11 cellular contexts compared by ENCODE assay signal in the genomic region with DNA sequence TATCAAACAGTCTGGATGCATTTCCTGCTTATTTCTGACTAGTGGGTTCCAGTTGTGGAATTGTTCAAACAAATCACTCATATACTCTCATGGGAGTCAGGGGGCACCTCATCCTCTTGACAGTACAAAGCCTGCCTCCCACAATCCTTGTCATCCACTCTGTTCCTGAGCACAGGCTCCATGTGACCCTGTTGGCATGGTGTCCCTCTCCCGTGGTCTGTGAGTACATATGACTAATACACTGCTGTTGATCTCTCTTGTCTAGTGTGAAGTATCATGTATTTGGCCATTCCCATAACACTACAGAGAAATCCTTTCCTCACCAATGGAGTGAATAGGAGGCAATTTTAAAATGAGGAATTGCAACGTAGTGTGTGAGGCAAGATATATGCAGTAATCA.
DNase-seq lines count a peak whose midpoint lies in the region; ATAC-seq, FAIRE-seq and TF ChIP-seq lines count a peak whose summit lies in the region.
"Had no signal": no experiment of that assay in that cellular context is flagged by ENCODE, and none has a peak within 500 bp of the region (broad histone marks: within the 10 kb centered on the region; RNA-seq: fewer than 3 reads in every experiment).

No MANE protein-coding gene starts in this region.

- peaks cover 15% of the 10 kb centered on the region for H3K9me3 Mint-ChIP-seq in HFFc6
- H3K9me3 Mint-ChIP-seq: activated T-cell treated with anti-CD3 and anti-CD28 coated beads, Interleukin-2, amount 50 U/mL, for 24 hours had no signal

- no peak for TF ChIP-seq EP300 in suprapubic skin (IDR thresholded peaks at IDR 0.05)

- H3K27ac ChIP-seq in brain microvascular endothelial cell, result peak overlapping the region; percentile 68
- H3K27ac ChIP-seq in right atrium auricular region, result peak overlapping the region in 1 of 2 donors; percentile 12
- H3K27ac ChIP-seq in suprapubic skin, result peak overlapping the region; percentile 57
- H3K27ac ChIP-seq in small intestine (ENCODE audit: low read depth in 1 of 2, low read length in 1 of 2), result peak overlapping the region in 1 of 2 donors; percentile 21

- peaks cover 6% of the 10 kb centered on the region; the same call in 1 of the 2 replicates for H3K27me3 Mint-ChIP-seq in HFFc6 (ENCODE audit: insufficient read depth)
- H3K27me3 Mint-ChIP-seq: activated T-cell treated with anti-CD3 and anti-CD28 coated beads, Interleukin-2, amount 50 U/mL, for 24 hours had no signal

- H3K9me3 ChIP-seq in right atrium auricular region (no peaks in the 10 kb centered on the region), suprapubic skin (no peaks in the 10 kb centered on the region), small intestine (ENCODE audit: control insufficient read depth, low read depth) (no peaks in the 10 kb centered on the region)

- H3K36me3 ChIP-seq in brain microvascular endothelial cell (replicated peaks), result no peaks in the 10 kb centered on the region
- no peaks in the 10 kb centered on the region for H3K36me3 ChIP-seq in right atrium auricular region
- no peaks in the 10 kb centered on the region for H3K36me3 ChIP-seq in suprapubic skin
- no peaks in the 10 kb centered on the region for H3K36me3 ChIP-seq in small intestine (ENCODE audit: control insufficient read depth in 2 of 2, insufficient read depth in 2 of 2, low read length in 2 of 2)

- no peak overlapping the region for H3K4me3 Mint-ChIP-seq in HFFc6
- H3K4me3 Mint-ChIP-seq: activated T-cell treated with anti-CD3 and anti-CD28 coated beads, Interleukin-2, amount 50 U/mL, for 24 hours; neural crest cell had no signal

- H3K4me3 ChIP-seq in brain microvascular endothelial cell (ENCODE audit: low read depth, low read length) (no peak overlapping the region), right atrium auricular region (no peak overlapping the region), suprapubic skin (no peak overlapping the region), small intestine (ENCODE audit: low read depth in 1 of 2, low read length in 2 of 2) (no peak overlapping the region)

- 40% methylated on average over 2 of the region's 2 CpGs for WGBS in suprapubic skin
- WGBS in small intestine, 3 donors, result 44 to 61% (median 51%) methylated on average over 2 of the region's 2 CpGs

- TF ChIP-seq POLR2A in suprapubic skin (IDR thresholded peaks at IDR 0.05), result no peak

- FAIRE-seq in small intestine (lab: Jason Lieb, UNC), result no peak

- H3K27me3 ChIP-seq in brain microvascular endothelial cell (replicated peaks), result no peaks in the 10 kb centered on the region
- no peaks in the 10 kb centered on the region for H3K27me3 ChIP-seq in right atrium auricular region
- no peaks in the 10 kb centered on the region for H3K27me3 ChIP-seq in suprapubic skin
- H3K27me3 ChIP-seq in small intestine (ENCODE audit: control insufficient read depth in 2 of 2, insufficient read depth in 2 of 2, low read length in 2 of 2), result no peaks in the 10 kb centered on the region

- H3K27ac Mint-ChIP-seq in HFFc6, result peak overlapping the region; percentile 77
- H3K27ac Mint-ChIP-seq: activated T-cell treated with anti-CD3 and anti-CD28 coated beads, Interleukin-2, amount 50 U/mL, for 24 hours had no signal

- in situ Hi-C loops in brain microvascular endothelial cell (cut with HindIII; ENCODE audit: low pct_ligation_motif_present, low sequenced_read_pairs), result no loop called here

- no peak for TF ChIP-seq CTCF in HFFc6 (IDR thresholded peaks at IDR 0.05)
- no peak for TF ChIP-seq CTCF in brain microvascular endothelial cell (IDR thresholded peaks at IDR 0.05; ENCODE audit: low read depth, low read length, missing control alignments)
- no peak for TF ChIP-seq CTCF in right atrium auricular region (IDR thresholded peaks at IDR 0.05)
- no peak for TF ChIP-seq CTCF in suprapubic skin (IDR thresholded peaks at IDR 0.05)

- H3K4me1 Mint-ChIP-seq in HFFc6 (ENCODE audit: low read depth), result peaks cover 63% of the 10 kb centered on the region

- ATAC-seq in HG02884 (IDR thresholded peaks at IDR 0.05; ENCODE audit: unreplicated experiment), result no peak

- DNase-seq in HFFc6 (peak; percentile 87), brain microvascular endothelial cell (peak; percentile 97), right atrium auricular region (ENCODE audit: low spot score) (peak; percentile 76), suprapubic skin (ENCODE audit: low spot score in 2 of 2) (peak; percentile 82 to 92), NCI-H187 treated with DMSO at 0.1 percent for 48 hours (lab: John Stamatoyannopoulos, UW) (no peak), GM19238 (ENCODE audit: insufficient read length, low spot score) (no peak), small intestine (no peak)
- DNase-seq: activated T-cell treated with anti-CD3 and anti-CD28 coated beads, Interleukin-2, amount 50 U/mL, for 24 hours; NCI-H1105 had no signal

- H3K36me3 Mint-ChIP-seq in HFFc6 (ENCODE audit: low read depth), result peaks cover 12% of the 10 kb centered on the region

- peaks cover 0 to 14% of the 10 kb centered on the region in 2 donors for H3K4me1 ChIP-seq in right atrium auricular region
- peaks cover 29% of the 10 kb centered on the region for H3K4me1 ChIP-seq in suprapubic skin
- peaks cover 0 to 3% of the 10 kb centered on the region in 2 donors for H3K4me1 ChIP-seq in small intestine (ENCODE audit: control insufficient read depth in 2 of 2, insufficient read depth in 1 of 2, low read depth in 1 of 2, low read length in 1 of 2)

Comparison
In these comparisons a context has a peak if more than half of its experiments do, and no peak if none do; other contexts are left out.
1. DNase-seq: peak in HFFc6 (single experiment), brain microvascular endothelial cell (single experiment), right atrium auricular region (single experiment) and suprapubic skin (2 of 2); none in NCI-H187 treated with DMSO at 0.1 percent for 48 hours (single experiment), GM19238 (single experiment) and small intestine (single experiment).